ENCODE assay signal across 24 cellular contexts in genomic region chr3:57155214-57155613, GRCh38. TPM values are rescaled to one million over a fixed set of nuclear protein-coding genes. Genes with fewer than 3 reads are reported as not detected.
"Had no signal": no experiment of that assay in that cellular context is flagged by ENCODE, and none has a peak within 500 bp of the region (broad histone marks: within the 10 kb centered on the region; RNA-seq: fewer than 3 reads in every experiment).

No MANE protein-coding gene starts in this region.

- H3K27ac ChIP-seq: ascending aorta, esophagus squamous epithelium, hepatocyte, lower lobe of right lung, psoas muscle, suprapubic skin, upper lobe of left lung had no signal

- H3K4me1 ChIP-seq: psoas muscle had no signal

- H3K36me3 ChIP-seq: ascending aorta, cardiac muscle cell, esophagus squamous epithelium, lower lobe of right lung, suprapubic skin, upper lobe of left lung had no signal

- H3K4me2 ChIP-seq: hepatocyte had no signal

- H3K27me3 ChIP-seq: ascending aorta, cardiac muscle cell, esophagus squamous epithelium, hepatocyte, suprapubic skin, upper lobe of left lung had no signal

- H3K27ac Mint-ChIP-seq: activated naive CD4-positive, alpha-beta T cell treated with anti-CD3 and anti-CD28 coated beads, Interleukin-2, amount 50 U/mL, for 24 hours; mesothelial cell of epicardium; stimulated activated naive CD8-positive, alpha-beta T cell treated with anti-CD3 and anti-CD28 coated beads, Interleukin-15, amount 100 ng/mL, for 72 hours had no signal

- H2AFZ ChIP-seq: hepatocyte had no signal

- H3K9me3 ChIP-seq: ascending aorta, esophagus squamous epithelium, lower lobe of right lung, psoas muscle, suprapubic skin, upper lobe of left lung had no signal

- H3K36me3 Mint-ChIP-seq: activated naive CD4-positive, alpha-beta T cell treated with anti-CD3 and anti-CD28 coated beads, Interleukin-2, amount 50 U/mL, for 24 hours; mesothelial cell of epicardium had no signal

- H3K4me3 ChIP-seq: ascending aorta, cardiac muscle cell, esophagus squamous epithelium, hepatocyte, lower lobe of right lung, psoas muscle, suprapubic skin, upper lobe of left lung had no signal

- H3K4me3 Mint-ChIP-seq: activated naive CD4-positive, alpha-beta T cell treated with anti-CD3 and anti-CD28 coated beads, Interleukin-2, amount 50 U/mL, for 24 hours; mesothelial cell of epicardium; stimulated activated naive CD8-positive, alpha-beta T cell treated with anti-CD3 and anti-CD28 coated beads, Interleukin-15, amount 100 ng/mL, for 72 hours had no signal

- DNase-seq: activated CD4-positive, alpha-beta T cell treated with anti-CD3 and anti-CD28 coated beads, Interleukin-2, amount 50 U/mL, for 1 hour; activated CD8-positive, alpha-beta memory T cell treated with anti-CD3 and anti-CD28 coated beads, Interleukin-2, amount 50 U/mL, for 4 hours; activated effector memory CD4-positive, alpha-beta T cell treated with Interleukin-2 at 50 U/mL for 16 hours; activated T-cell treated with anti-CD3 and anti-CD28 coated beads, Interleukin-2, amount 50 U/mL, for 48 hours; dermis blood vessel endothelial cell; effector memory CD4-positive, alpha-beta T cell; esophagus squamous epithelium; foreskin fibroblast; islet precursor cell; left colon; lower lobe of right lung; psoas muscle; small intestine; stimulated activated CD4-positive, alpha-beta T cell treated with anti-CD3 and anti-CD28 coated beads, Interleukin-4, amount 100 ng/mL, for 1 hour; stimulated activated naive CD8-positive, alpha-beta T cell treated with anti-CD3 and anti-CD28 coated beads, Interleukin-15, amount 100 ng/mL, for 72 hours; T1000; upper lobe of left lung had no signal

- H3K9me3 Mint-ChIP-seq: activated naive CD4-positive, alpha-beta T cell treated with anti-CD3 and anti-CD28 coated beads, Interleukin-2, amount 50 U/mL, for 24 hours; mesothelial cell of epicardium; stimulated activated naive CD8-positive, alpha-beta T cell treated with anti-CD3 and anti-CD28 coated beads, Interleukin-15, amount 100 ng/mL, for 72 hours had no signal

RNA-seq across cellular contexts. Expression of gene IL17RD, which starts 9.9 kb away (rescaled TPM):
- total RNA-seq: T-helper 1 cell treated with Interleukin-12 subunit alpha and Interleukin-12 subunit beta and Interleukin-4 antibody, amounts not matched to agents 30 ng/mL and 1 ng/mL, for 36 hours had no signal

RNA-seq across cellular contexts. Expression of gene HESX1, which starts 44.6 kb away (rescaled TPM):
- total RNA-seq: ascending aorta had no signal
